In genomic region chr5:156879665-156880285, GRCh38 we compare ENCODE assay signal across 11 cellular contexts. TPM values are rescaled to one million over a fixed set of nuclear protein-coding genes. Genes with fewer than 3 reads are reported as not detected.
DNase-seq lines count a peak whose midpoint lies in the region; ATAC-seq and TF ChIP-seq lines count a peak whose summit lies in the region.
"Had no signal": no experiment of that assay in that cellular context is flagged by ENCODE, and none has a peak within 500 bp of the region (broad histone marks: within the 10 kb centered on the region; RNA-seq: fewer than 3 reads in every experiment).

No MANE protein-coding gene starts in this region.

- H3K79me2 ChIP-seq in MM.1S (ENCODE audit: low read length) (no peaks in the 10 kb centered on the region), SU-DHL-6 (ENCODE audit: insufficient read depth, low read length) (no peaks in the 10 kb centered on the region)

- H3K9me2 ChIP-seq in MM.1S (replicated peaks; ENCODE audit: insufficient read depth, low read length) = no peaks in the 10 kb centered on the region
- H3K9me2 ChIP-seq in SU-DHL-6 (replicated peaks; ENCODE audit: insufficient read depth, low read length) = no peaks in the 10 kb centered on the region

- DNase-seq in MM.1S (peak; percentile 94), lower lobe of right lung (no peak), T-helper 2 cell (no peak), HAP-1 (ENCODE audit: low spot score in 2 of 2) (no peak)
- DNase-seq in stimulated activated CD4-positive, alpha-beta T cell treated with anti-CD3 and anti-CD28 coated beads, Interleukin-4, amount 100 ng/mL, for 1 hour = no peak
- DNase-seq: MG63 had no signal

- ATAC-seq in GM18870 (IDR thresholded peaks at IDR 0.05; ENCODE audit: unreplicated experiment) (peak; percentile 97), HG02763 (IDR thresholded peaks at IDR 0.05; ENCODE audit: unreplicated experiment) (peak; percentile 93), lower lobe of right lung (no peak)
- ATAC-seq: natural killer cell treated with Interleukin-12 subunit alpha and Interleukin-12 subunit beta and Interleukin-15 and Interleukin-18, amount 100 ng/mL, for 72 hours had no signal

- H3K36me3 ChIP-seq in MM.1S (replicated peaks; ENCODE audit: insufficient read depth, low read length) = no peaks in the 10 kb centered on the region
- no peaks in the 10 kb centered on the region for H3K36me3 ChIP-seq in SU-DHL-6 (ENCODE audit: low read length)
- no peaks in the 10 kb centered on the region for H3K36me3 ChIP-seq in lower lobe of right lung
- no peaks in the 10 kb centered on the region for H3K36me3 ChIP-seq in HAP-1 (replicated peaks)
- H3K36me3 ChIP-seq: MG63 had no signal

- H3K27ac ChIP-seq in MM.1S (ENCODE audit: low read length) = peak overlapping the region; percentile 62; the same call in 1 of the 2 replicates
- peak overlapping the region; percentile 70 for H3K27ac ChIP-seq in SU-DHL-6 (ENCODE audit: low read depth, low read length)
- H3K27ac ChIP-seq in lower lobe of right lung = no peak overlapping the region

- in situ Hi-C loops in HAP-1 (cut with MboI; ENCODE audit: low sequenced_read_pairs) = no loop called here

- H3K4me3 ChIP-seq in MM.1S (ENCODE audit: low read length) = no peak overlapping the region
- H3K4me3 ChIP-seq in SU-DHL-6 (ENCODE audit: insufficient read depth, low read length, poor library complexity, severe bottlenecking) = no peak overlapping the region
- H3K4me3 ChIP-seq in lower lobe of right lung = no peak overlapping the region
- H3K4me3 ChIP-seq in HAP-1 = no peak overlapping the region
- H3K4me3 ChIP-seq: MG63 had no signal

- no peaks in the 10 kb centered on the region for H3K27me3 ChIP-seq in MM.1S (replicated peaks; ENCODE audit: insufficient read depth, low read length)
- no peaks in the 10 kb centered on the region for H3K27me3 ChIP-seq in SU-DHL-6 (ENCODE audit: low read length)
- no peaks in the 10 kb centered on the region for H3K27me3 ChIP-seq in lower lobe of right lung (ENCODE audit: low read depth)
- H3K27me3 ChIP-seq in HAP-1 (ENCODE audit: low read depth) = no peaks in the 10 kb centered on the region
- H3K27me3 ChIP-seq: MG63 had no signal

- no peak overlapping the region for H3K9ac ChIP-seq in MM.1S (ENCODE audit: low read length)
- H3K9ac ChIP-seq in SU-DHL-6 (ENCODE audit: low read length) = peak overlapping the region; percentile 30; the same call in 1 of the 2 replicates

- H3F3A ChIP-seq in MM.1S (ENCODE audit: insufficient read depth, low read length) (peaks cover 24% of the 10 kb centered on the region), SU-DHL-6 (ENCODE audit: insufficient read depth) (peaks cover 10% of the 10 kb centered on the region)

- H3K4me1 ChIP-seq in MM.1S (ENCODE audit: low read length) (peaks cover 41% of the 10 kb centered on the region), lower lobe of right lung (no peaks in the 10 kb centered on the region), HAP-1 (no peaks in the 10 kb centered on the region)

- intact Hi-C loops in lower lobe of right lung (cut with DNase I) = no loop called here

- peak overlapping the region; percentile 56 for H3K4me2 ChIP-seq in MM.1S (ENCODE audit: low read depth, low read length)
- H3K4me2 ChIP-seq in SU-DHL-6 (ENCODE audit: low read depth, low read length, poor library complexity, severe bottlenecking) = peak overlapping the region; percentile 40

- TF ChIP-seq CTCF in MM.1S (IDR thresholded peaks at IDR 0.05; ENCODE audit: low read length) (peak; percentile 23; the same call in 1 of the 2 replicates), SU-DHL-6 (IDR thresholded peaks at IDR 0.05; ENCODE audit: insufficient read depth, low read length, poor library complexity, severe bottlenecking) (no peak), lower lobe of right lung (IDR thresholded peaks at IDR 0.05) (no peak)

- H2AFZ ChIP-seq in MM.1S (ENCODE audit: low read length) (no peak overlapping the region), SU-DHL-6 (ENCODE audit: low read depth, low read length, severe bottlenecking) (no peak overlapping the region)

- H4K20me1 ChIP-seq in MM.1S (ENCODE audit: insufficient read depth, low read length) (no peaks in the 10 kb centered on the region), SU-DHL-6 (ENCODE audit: low read depth, low read length) (no peaks in the 10 kb centered on the region)

- H3K9me3 ChIP-seq in MM.1S (replicated peaks; ENCODE audit: insufficient read depth, low read length) (no peaks in the 10 kb centered on the region), SU-DHL-6 (ENCODE audit: insufficient read depth, low read length) (no peaks in the 10 kb centered on the region), lower lobe of right lung (no peaks in the 10 kb centered on the region), HAP-1 (no peaks in the 10 kb centered on the region)
- H3K9me3 ChIP-seq: MG63 had no signal

RNA-seq across cellular contexts. Expression of gene PPP1R2B, which starts 29.7 kb away (rescaled TPM):
- not detected for total RNA-seq in lower lobe of right lung
- total RNA-seq: glomerular endothelial cell had no signal

Comparison
In these comparisons a context has a peak if more than half of its experiments do, and no peak if none do; other contexts are left out.
1. ATAC-seq: peak in GM18870 (single experiment) and HG02763 (single experiment); none in lower lobe of right lung (0 of 2).